In genomic region chr21:39660191-39660590, GRCh38 we compare ENCODE assay signal across 10 cellular contexts. TPM values are rescaled to one million over a fixed set of nuclear protein-coding genes. Genes with fewer than 3 reads are reported as not detected.
DNase-seq lines count a peak whose midpoint lies in the region; ATAC-seq and TF ChIP-seq lines count a peak whose summit lies in the region.
"Had no signal": no experiment of that assay in that cellular context is flagged by ENCODE, and none has a peak within 500 bp of the region (broad histone marks: within the 10 kb centered on the region; RNA-seq: fewer than 3 reads in every experiment).

No MANE protein-coding gene starts in this region.

- H3K36me3 ChIP-seq in HCT116 (ENCODE audit: control insufficient read depth in 1 of 2, insufficient read depth in 2 of 2, low read length in 2 of 2) (no peaks in the 10 kb centered on the region), skeletal muscle tissue (ENCODE audit: control insufficient read depth in 3 of 3, insufficient read depth in 3 of 3, low read length in 3 of 3) (no peaks in the 10 kb centered on the region)

- no peaks in the 10 kb centered on the region for H4K20me1 ChIP-seq in HCT116 (ENCODE audit: insufficient read depth)

- BruUV-seq in HCT116 (replicated peaks; lab: Mats Ljungman, UMichigan) = no TSS peak

- no peak for TF ChIP-seq POLR2A in HCT116 (IDR thresholded peaks at IDR 0.05; ENCODE audit: borderline replicate concordance, extremely low read depth, insufficient read depth, insufficient read length)

- H3K27ac ChIP-seq in HCT116 (ENCODE audit: low read depth, low read length) (no peak overlapping the region), skeletal muscle tissue (ENCODE audit: low read depth, low read length) (no peak overlapping the region)

- DNase-seq in HCT116 (ENCODE audit: low read depth, low spot score) (no peak), NCI-H510A treated with DMSO at 0.1 percent for 48 hours (lab: John Stamatoyannopoulos, UW) (peak; percentile 43), fibroblast of pulmonary artery (ENCODE audit: low read depth) (peak; percentile 28), RPMI8226 (no peak), OCI-M2 (lab: John Stamatoyannopoulos, UW; ENCODE audit: unreplicated experiment) (no peak)
- no peak for DNase-seq in activated effector memory CD4-positive, alpha-beta T cell treated with anti-CD3 and anti-CD28 coated beads, Interleukin-2, amount 50 U/mL, for 16 hours
- DNase-seq: activated CD4-positive, alpha-beta memory T cell treated with anti-CD3 and anti-CD28 coated beads for 36 hours; NCI-H1930 had no signal

- no peak for TF ChIP-seq CTCF in HCT116 (IDR thresholded peaks at IDR 0.05 in 2 of 3, conservative IDR thresholded peaks at IDR 0.05 in 1 of 3; ENCODE audit: borderline replicate concordance in 1 of 3, insufficient read depth in 1 of 3, low read depth in 2 of 3, low read length in 2 of 3)
- TF ChIP-seq CTCF in fibroblast of pulmonary artery (IDR thresholded peaks at IDR 0.05; ENCODE audit: low read length, missing control alignments) = no peak

- H3K4me2 ChIP-seq in HCT116 (ENCODE audit: low read length) = peak overlapping the region; percentile 33

- H2AFZ ChIP-seq in HCT116 (ENCODE audit: low read depth, low read length, poor library complexity, severe bottlenecking) = no peak overlapping the region

- H3K9me2 ChIP-seq in HCT116 (ENCODE audit: insufficient read depth) = no peaks in the 10 kb centered on the region

- H3K27me3 ChIP-seq in HCT116 (ENCODE audit: insufficient read depth, low read length) = no peaks in the 10 kb centered on the region
- no peaks in the 10 kb centered on the region for H3K27me3 ChIP-seq in skeletal muscle tissue (ENCODE audit: control insufficient read depth in 3 of 3, insufficient read depth in 3 of 3, low read length in 3 of 3)

- no peak overlapping the region for H3K4me3 ChIP-seq in HCT116 (replicated peaks in 1 of 2; ENCODE audit: low read depth in 1 of 2, low read length in 2 of 2)
- no peak overlapping the region for H3K4me3 ChIP-seq in fibroblast of pulmonary artery (replicated peaks; ENCODE audit: low read depth, low read length)
- peak overlapping the region in 2 of 3 donors; percentile 10 to 31 for H3K4me3 ChIP-seq in skeletal muscle tissue (ENCODE audit: low read length in 3 of 3)
- H3K4me3 ChIP-seq: lung had no signal

- H3K9ac ChIP-seq in HCT116 (ENCODE audit: low read length) = no peak overlapping the region
- H3K9ac ChIP-seq in skeletal muscle tissue (ENCODE audit: low read depth in 1 of 3, low read length in 3 of 3) = no peak overlapping the region

- H3K9me3 ChIP-seq in HCT116 (ENCODE audit: control insufficient read depth in 1 of 2, insufficient read depth in 1 of 2, low read depth in 1 of 2, low read length in 2 of 2) = no peaks in the 10 kb centered on the region
- no peaks in the 10 kb centered on the region for H3K9me3 ChIP-seq in skeletal muscle tissue (ENCODE audit: control insufficient read depth in 3 of 3, low read length in 3 of 3)

- TF ChIP-seq RAD21 in HCT116 (IDR thresholded peaks at IDR 0.05; ENCODE audit: low read depth) = no peak

- POLR2A ChIA-PET in HCT116 (lab: Charles Lee) = no interaction called here

- CTCF ChIA-PET in HCT116 (lab: Charles Lee) = no interaction called here

- intact Hi-C loops in HCT116 (cut with micrococcal nuclease) = no loop called here

- no peaks in the 10 kb centered on the region for H3K79me2 ChIP-seq in HCT116 (ENCODE audit: insufficient read depth, low read length)

- peaks cover 0 to 9% of the 10 kb centered on the region in 2 experiments; a peak in 2 of 4 replicates for H3K4me1 ChIP-seq in HCT116 (ENCODE audit: control insufficient read depth in 1 of 2, insufficient read depth in 2 of 2, low read length in 2 of 2)
- H3K4me1 ChIP-seq in skeletal muscle tissue (ENCODE audit: control insufficient read depth in 3 of 3, insufficient read depth in 3 of 3, low read length in 3 of 3) = peaks cover 0 to 8% (median 0%) of the 10 kb centered on the region in 3 donors

- no peak for ATAC-seq in HCT116

- RAD21 ChIA-PET in HCT116 (lab: Charles Lee; ENCODE audit: low non-redundant PET in 1 of 2, low total read pairs in 2 of 2, uncharacterized antibody in 2 of 2, unreplicated experiment in 2 of 2) = no interaction called here

TF ChIP-seq in HCT116, 20 proteins besides CTCF, POLR2A, EP300 and RAD21:
- no peak for TF ChIP-seq REST (IDR thresholded peaks at IDR 0.05; ENCODE audit: low read depth)
- no peak for TF ChIP-seq EZH2 (IDR thresholded peaks at IDR 0.05)

RNA-seq across cellular contexts. Expression of gene B3GALT5, which starts 47.5 kb away (rescaled TPM):
- total RNA-seq in HCT116 (2021; ENCODE audit: unreplicated experiment) (1.2 TPM), skeletal muscle tissue (under 0.01 TPM)
- 0.79 and 1.0 TPM in 2 replicates for polyA plus RNA-seq in HCT116 (2012)
- total RNA-seq: activated CD4-positive, alpha-beta memory T cell treated with anti-CD3 and anti-CD28 coated beads for 36 hours had no signal

Comparison
In these comparisons a context has a peak if more than half of its experiments do, and no peak if none do; other contexts are left out.
1. DNase-seq: peak in NCI-H510A treated with DMSO at 0.1 percent for 48 hours (single experiment) and fibroblast of pulmonary artery (single experiment); none in HCT116 (single experiment), RPMI8226 (single experiment), OCI-M2 (single experiment) and activated effector memory CD4-positive, alpha-beta T cell treated with anti-CD3 and anti-CD28 coated beads, Interleukin-2, amount 50 U/mL, for 16 hours (single experiment).
2. H3K4me3 ChIP-seq: peak in skeletal muscle tissue (2 of 3); none in HCT116 (0 of 2) and fibroblast of pulmonary artery (single experiment).